Comparison of ENCODE assay signal across 1 cellular context in the genomic region with DNA sequence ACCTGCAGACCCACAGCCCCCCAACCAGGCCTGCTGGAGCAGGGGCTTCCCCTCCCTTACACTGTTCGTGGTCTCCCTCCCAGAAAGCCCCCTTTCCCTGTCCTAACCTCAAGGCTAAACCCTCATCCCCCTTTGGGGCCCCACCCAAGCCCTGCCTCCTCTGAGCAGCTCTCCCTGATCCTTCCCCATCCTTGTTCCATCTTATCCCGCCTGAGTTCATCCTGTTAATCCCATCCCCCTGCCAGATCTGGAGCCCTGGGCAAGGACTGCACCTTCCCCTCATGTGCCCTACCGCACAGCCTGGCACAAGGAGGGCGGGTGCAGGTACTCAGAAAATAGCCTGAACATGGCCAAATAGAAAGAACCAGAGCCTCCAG.
TF ChIP-seq lines count a peak whose summit lies in the region.

No MANE protein-coding gene starts in this region.

TF ChIP-seq in SK-N-SH treated with all-trans-retinoic acid at 6 μM for 48 hours, 23 proteins besides CTCF, POLR2A, EP300 and RAD21 (continued from another document):
- TF ChIP-seq, protein P1, sequence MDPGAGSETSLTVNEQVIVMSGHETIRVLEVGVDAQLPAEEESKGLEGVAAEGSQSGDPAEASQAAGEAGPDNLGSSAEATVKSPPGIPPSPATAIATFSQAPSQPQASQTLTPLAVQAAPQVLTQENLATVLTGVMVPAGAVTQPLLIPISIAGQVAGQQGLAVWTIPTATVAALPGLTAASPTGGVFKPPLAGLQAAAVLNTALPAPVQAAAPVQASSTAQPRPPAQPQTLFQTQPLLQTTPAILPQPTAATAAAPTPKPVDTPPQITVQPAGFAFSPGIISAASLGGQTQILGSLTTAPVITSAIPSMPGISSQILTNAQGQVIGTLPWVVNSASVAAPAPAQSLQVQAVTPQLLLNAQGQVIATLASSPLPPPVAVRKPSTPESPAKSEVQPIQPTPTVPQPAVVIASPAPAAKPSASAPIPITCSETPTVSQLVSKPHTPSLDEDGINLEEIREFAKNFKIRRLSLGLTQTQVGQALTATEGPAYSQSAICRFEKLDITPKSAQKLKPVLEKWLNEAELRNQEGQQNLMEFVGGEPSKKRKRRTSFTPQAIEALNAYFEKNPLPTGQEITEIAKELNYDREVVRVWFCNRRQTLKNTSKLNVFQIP (CRISPR knock-in tag; IDR thresholded peaks at IDR 0.05; ENCODE audit: borderline replicate concordance, low read depth): no peak
- TF ChIP-seq PPARA (CRISPR knock-in tag; IDR thresholded peaks at IDR 0.05; ENCODE audit: borderline replicate concordance): no peak
- no peak for TF ChIP-seq ZNF70 (CRISPR knock-in tag; IDR thresholded peaks at IDR 0.05)
- TF ChIP-seq OSR1 (CRISPR knock-in tag; IDR thresholded peaks at IDR 0.05): no peak
- no peak for TF ChIP-seq ISL1 (CRISPR knock-in tag; IDR thresholded peaks at IDR 0.05)
- no peak for TF ChIP-seq ESRRG (CRISPR knock-in tag; IDR thresholded peaks at IDR 0.05)
- TF ChIP-seq CSDC2 (CRISPR knock-in tag; IDR thresholded peaks at IDR 0.05): no peak
- TF ChIP-seq, protein P2, sequence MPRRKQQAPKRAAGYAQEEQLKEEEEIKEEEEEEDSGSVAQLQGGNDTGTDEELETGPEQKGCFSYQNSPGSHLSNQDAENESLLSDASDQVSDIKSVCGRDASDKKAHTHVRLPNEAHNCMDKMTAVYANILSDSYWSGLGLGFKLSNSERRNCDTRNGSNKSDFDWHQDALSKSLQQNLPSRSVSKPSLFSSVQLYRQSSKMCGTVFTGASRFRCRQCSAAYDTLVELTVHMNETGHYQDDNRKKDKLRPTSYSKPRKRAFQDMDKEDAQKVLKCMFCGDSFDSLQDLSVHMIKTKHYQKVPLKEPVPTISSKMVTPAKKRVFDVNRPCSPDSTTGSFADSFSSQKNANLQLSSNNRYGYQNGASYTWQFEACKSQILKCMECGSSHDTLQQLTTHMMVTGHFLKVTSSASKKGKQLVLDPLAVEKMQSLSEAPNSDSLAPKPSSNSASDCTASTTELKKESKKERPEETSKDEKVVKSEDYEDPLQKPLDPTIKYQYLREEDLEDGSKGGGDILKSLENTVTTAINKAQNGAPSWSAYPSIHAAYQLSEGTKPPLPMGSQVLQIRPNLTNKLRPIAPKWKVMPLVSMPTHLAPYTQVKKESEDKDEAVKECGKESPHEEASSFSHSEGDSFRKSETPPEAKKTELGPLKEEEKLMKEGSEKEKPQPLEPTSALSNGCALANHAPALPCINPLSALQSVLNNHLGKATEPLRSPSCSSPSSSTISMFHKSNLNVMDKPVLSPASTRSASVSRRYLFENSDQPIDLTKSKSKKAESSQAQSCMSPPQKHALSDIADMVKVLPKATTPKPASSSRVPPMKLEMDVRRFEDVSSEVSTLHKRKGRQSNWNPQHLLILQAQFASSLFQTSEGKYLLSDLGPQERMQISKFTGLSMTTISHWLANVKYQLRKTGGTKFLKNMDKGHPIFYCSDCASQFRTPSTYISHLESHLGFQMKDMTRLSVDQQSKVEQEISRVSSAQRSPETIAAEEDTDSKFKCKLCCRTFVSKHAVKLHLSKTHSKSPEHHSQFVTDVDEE (CRISPR knock-in tag; IDR thresholded peaks at IDR 0.05): no peak
- TF ChIP-seq ZFP3 (CRISPR knock-in tag; IDR thresholded peaks at IDR 0.05): no peak
- no peak for TF ChIP-seq ARNTL (CRISPR knock-in tag; IDR thresholded peaks at IDR 0.05; ENCODE audit: borderline replicate concordance, low read depth)
- TF ChIP-seq, protein P3, sequence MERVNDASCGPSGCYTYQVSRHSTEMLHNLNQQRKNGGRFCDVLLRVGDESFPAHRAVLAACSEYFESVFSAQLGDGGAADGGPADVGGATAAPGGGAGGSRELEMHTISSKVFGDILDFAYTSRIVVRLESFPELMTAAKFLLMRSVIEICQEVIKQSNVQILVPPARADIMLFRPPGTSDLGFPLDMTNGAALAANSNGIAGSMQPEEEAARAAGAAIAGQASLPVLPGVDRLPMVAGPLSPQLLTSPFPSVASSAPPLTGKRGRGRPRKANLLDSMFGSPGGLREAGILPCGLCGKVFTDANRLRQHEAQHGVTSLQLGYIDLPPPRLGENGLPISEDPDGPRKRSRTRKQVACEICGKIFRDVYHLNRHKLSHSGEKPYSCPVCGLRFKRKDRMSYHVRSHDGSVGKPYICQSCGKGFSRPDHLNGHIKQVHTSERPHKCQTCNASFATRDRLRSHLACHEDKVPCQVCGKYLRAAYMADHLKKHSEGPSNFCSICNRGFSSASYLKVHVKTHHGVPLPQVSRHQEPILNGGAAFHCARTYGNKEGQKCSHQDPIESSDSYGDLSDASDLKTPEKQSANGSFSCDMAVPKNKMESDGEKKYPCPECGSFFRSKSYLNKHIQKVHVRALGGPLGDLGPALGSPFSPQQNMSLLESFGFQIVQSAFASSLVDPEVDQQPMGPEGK (CRISPR knock-in tag; IDR thresholded peaks at IDR 0.05; ENCODE audit: borderline replicate concordance): no peak
